ENCODE assay signal across 8 cellular contexts in the genomic region with DNA sequence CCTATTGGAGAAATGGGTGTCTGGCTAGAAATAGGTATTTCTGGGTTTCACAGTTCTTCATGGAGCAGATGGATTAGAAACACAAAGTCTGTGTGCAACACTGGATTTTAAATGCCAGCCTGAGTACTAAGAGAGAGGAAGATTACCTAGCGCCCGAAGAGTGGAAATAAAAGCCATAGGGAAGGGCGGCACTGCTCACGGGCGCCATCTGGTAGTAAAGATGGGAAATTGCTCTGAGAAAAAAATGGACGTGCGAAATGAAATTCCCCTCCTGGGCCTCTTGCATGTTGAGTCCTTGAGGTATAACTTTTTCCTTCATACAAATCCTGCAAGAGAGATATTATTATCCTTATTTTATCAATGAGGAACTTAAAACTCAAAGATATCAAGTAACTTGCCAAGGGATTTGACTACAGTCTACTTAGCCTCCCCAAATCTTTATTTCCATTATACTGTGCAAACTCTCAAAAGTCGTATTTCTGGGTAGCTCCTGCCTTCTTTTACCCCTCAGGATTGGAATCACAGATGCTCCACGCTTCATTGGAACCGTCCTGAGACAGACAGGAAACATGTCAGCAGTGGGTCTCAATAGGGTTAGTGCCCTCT.
A peak's percentile ranks its signal among the peaks of the same experiment; 100 is the strongest.
DNase-seq lines count a peak whose midpoint lies in the region; ATAC-seq and TF ChIP-seq lines count a peak whose summit lies in the region.

No MANE protein-coding gene starts in this region.

- no peak overlapping the region for H3K18ac ChIP-seq in trophoblast cell (ENCODE audit: low read length)

- H3K14ac ChIP-seq in trophoblast cell (ENCODE audit: low read length), result no peak overlapping the region

- H3K4me2 ChIP-seq in trophoblast cell (ENCODE audit: low read length), result no peak overlapping the region

- H3K23ac ChIP-seq in trophoblast cell (ENCODE audit: low read length), result no peak overlapping the region

- no peak for TF ChIP-seq POLR2A in Peyer's patch (IDR thresholded peaks at IDR 0.05)

- no peak overlapping the region for H2AK5ac ChIP-seq in trophoblast cell (ENCODE audit: low read length)

- H3K9ac ChIP-seq in trophoblast cell (ENCODE audit: low read length), result no peak overlapping the region

- no peak overlapping the region for H3K4me3 ChIP-seq in Peyer's patch
- H3K4me3 ChIP-seq in trophoblast cell (ENCODE audit: low read depth, low read length), result no peak overlapping the region

- H2BK12ac ChIP-seq in trophoblast cell (ENCODE audit: low read length), result no peak overlapping the region

- H3K36me3 ChIP-seq in Peyer's patch (no peaks in the 10 kb centered on the region), trophoblast cell (ENCODE audit: control insufficient read depth in 1 of 2, insufficient read depth in 2 of 2, low read length in 2 of 2) (no peaks in the 10 kb centered on the region)

- peak; percentile 56 for DNase-seq in Right ventricle myocardium inferior (ENCODE audit: missing footprints)
- DNase-seq in cardiac septum (ENCODE audit: low spot score), result no peak
- DNase-seq in KBM-7, result peak; percentile 79
- peak in 2 of 3 donors; percentile 23 to 72 for DNase-seq in Peyer's patch
- DNase-seq in activated effector memory CD4-positive, alpha-beta T cell treated with Interleukin-2 at 50 U/mL for 16 hours, result peak; percentile 28
- DNase-seq in germinal center (ENCODE audit: low spot score), result peak; percentile 26
- peak; percentile 22 to 74 for DNase-seq in trophoblast cell

- H3K4ac ChIP-seq in trophoblast cell (ENCODE audit: low read depth, low read length), result no peak overlapping the region

- H3K27me3 ChIP-seq in Peyer's patch, result no peaks in the 10 kb centered on the region
- no peaks in the 10 kb centered on the region for H3K27me3 ChIP-seq in trophoblast cell (ENCODE audit: insufficient read depth, low read length)

- H3K9me3 ChIP-seq in Peyer's patch (no peaks in the 10 kb centered on the region), trophoblast cell (ENCODE audit: insufficient read depth, low read depth, low read length) (no peaks in the 10 kb centered on the region)

- intact Hi-C loops in Right ventricle myocardium inferior (cut with DNase I), result loop anchor here (2.0 to 10.0 kb wide), 6 partner anchors 54 to 356 kb away; partner anchors contain the start of gene HLF
- intact Hi-C loops in cardiac septum (cut with DNase I), result loop anchor here (5.0 to 10.0 kb wide), 3 partner anchors 84 to 357 kb away; partner anchors contain the start of gene HLF

- TF ChIP-seq CTCF in Peyer's patch (IDR thresholded peaks at IDR 0.05), result peak; percentile 28 to 87 (median 82)

- WGBS in trophoblast cell (ENCODE audit: extremely low coverage, insufficient coverage, insufficient read length), result no CpG with 5 or more reads among the region's 10 CpGs

- H3K4me1 ChIP-seq in Peyer's patch (no peaks in the 10 kb centered on the region), trophoblast cell (ENCODE audit: control insufficient read depth in 1 of 2, insufficient read depth in 2 of 2, low read length in 2 of 2) (peaks cover 0 to 7% of the 10 kb centered on the region in 2 experiments)

- H2AFZ ChIP-seq in trophoblast cell (ENCODE audit: insufficient read depth, low read length, poor library complexity), result no peak overlapping the region

- ATAC-seq in Right ventricle myocardium inferior (peak; percentile 80), HG02973 (IDR thresholded peaks at IDR 0.05; ENCODE audit: unreplicated experiment) (no peak)

- H2BK120ac ChIP-seq in trophoblast cell (ENCODE audit: insufficient read depth, low read length, poor library complexity), result no peak overlapping the region

- H3K79me1 ChIP-seq in trophoblast cell (ENCODE audit: low read length), result no peaks in the 10 kb centered on the region

- H2BK5ac ChIP-seq in trophoblast cell (ENCODE audit: low read depth, low read length, poor library complexity), result no peak overlapping the region

- no peak overlapping the region for H4K8ac ChIP-seq in trophoblast cell (ENCODE audit: low read depth, low read length)

- no peak overlapping the region for H4K91ac ChIP-seq in trophoblast cell (ENCODE audit: low read depth, low read length)

- H4K12ac ChIP-seq in trophoblast cell (ENCODE audit: low read depth, low read length), result no peak overlapping the region

- H3K27ac ChIP-seq in Peyer's patch (no peak overlapping the region), trophoblast cell (ENCODE audit: low read depth, low read length) (no peak overlapping the region)

- in situ Hi-C loops in KBM-7 (cut with MboI; ENCODE audit: low pct_unique_long_range_greater_than_20kb, low sequenced_read_pairs), result no loop called here

- no peaks in the 10 kb centered on the region for H3K79me2 ChIP-seq in trophoblast cell (ENCODE audit: control insufficient read depth, insufficient read depth, low read length, poor library complexity)
